16 cellular contexts compared by ENCODE assay signal in the genomic region with DNA sequence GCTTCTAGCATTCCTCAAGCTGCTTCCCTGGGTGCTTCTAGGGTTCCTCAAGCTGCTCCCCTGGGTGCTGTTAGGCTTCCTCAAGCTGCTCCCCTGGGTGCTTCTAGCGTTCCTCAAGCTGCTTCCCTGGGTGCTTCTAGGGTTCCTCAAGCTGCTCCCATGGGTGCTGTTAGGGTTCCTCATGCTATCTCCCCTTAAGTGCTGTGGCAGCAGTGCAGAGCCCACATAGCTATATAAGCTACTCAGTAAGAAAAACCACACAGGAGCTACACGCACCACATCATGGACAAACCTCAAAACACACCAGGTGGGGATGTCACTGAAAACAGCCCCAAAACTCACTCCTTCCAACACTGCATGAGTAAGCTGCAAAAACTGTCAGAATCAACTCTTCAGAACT. TPM values are rescaled to one million over a fixed set of nuclear protein-coding genes. Genes with fewer than 3 reads are reported as not detected.
DNase-seq lines count a peak whose midpoint lies in the region; ATAC-seq, FAIRE-seq and TF ChIP-seq lines count a peak whose summit lies in the region.
"Had no signal": no experiment of that assay in that cellular context is flagged by ENCODE, and none has a peak within 500 bp of the region (broad histone marks: within the 10 kb centered on the region; RNA-seq: fewer than 3 reads in every experiment).

No MANE protein-coding gene starts in this region.

- H3K36me3 Mint-ChIP-seq in activated naive CD4-positive, alpha-beta T cell treated with anti-CD3 and anti-CD28 coated beads, Interleukin-2, amount 50 U/mL, for 24 hours, result peaks cover 8% of the 10 kb centered on the region
- peaks cover 25% of the 10 kb centered on the region for H3K36me3 Mint-ChIP-seq in astrocyte (ENCODE audit: low read depth, unreplicated experiment)

- H3K4me3 Mint-ChIP-seq in activated naive CD4-positive, alpha-beta T cell treated with anti-CD3 and anti-CD28 coated beads, Interleukin-2, amount 50 U/mL, for 24 hours, result peak overlapping the region; percentile 2
- no peak overlapping the region for H3K4me3 Mint-ChIP-seq in astrocyte (ENCODE audit: unreplicated experiment)

- H3K27me3 Mint-ChIP-seq in activated naive CD4-positive, alpha-beta T cell treated with anti-CD3 and anti-CD28 coated beads, Interleukin-2, amount 50 U/mL, for 24 hours, result no peaks in the 10 kb centered on the region
- no peaks in the 10 kb centered on the region for H3K27me3 Mint-ChIP-seq in astrocyte (ENCODE audit: low read depth, unreplicated experiment)

- no peaks in the 10 kb centered on the region for H3K9me3 Mint-ChIP-seq in activated naive CD4-positive, alpha-beta T cell treated with anti-CD3 and anti-CD28 coated beads, Interleukin-2, amount 50 U/mL, for 24 hours
- no peaks in the 10 kb centered on the region for H3K9me3 Mint-ChIP-seq in astrocyte (ENCODE audit: unreplicated experiment)

- no peak overlapping the region for H3K4me2 ChIP-seq in Karpas-422 (ENCODE audit: low read depth, low read length, poor library complexity, severe bottlenecking)
- H3K4me2 ChIP-seq in astrocyte (ENCODE audit: low read length), result no peak overlapping the region
- H3K4me2 ChIP-seq: PC-9 had no signal

- H3K36me3 ChIP-seq in Karpas-422 (ENCODE audit: insufficient read depth, low read length) (no peaks in the 10 kb centered on the region), astrocyte (ENCODE audit: insufficient read depth, low read length) (no peaks in the 10 kb centered on the region)
- H3K36me3 ChIP-seq: thoracic aorta had no signal

- H3K4me1 Mint-ChIP-seq in activated naive CD4-positive, alpha-beta T cell treated with anti-CD3 and anti-CD28 coated beads, Interleukin-2, amount 50 U/mL, for 24 hours, result peaks cover 70% of the 10 kb centered on the region
- H3K4me1 Mint-ChIP-seq in astrocyte (ENCODE audit: low read depth, unreplicated experiment), result peaks cover 42% of the 10 kb centered on the region

- peaks cover 67% of the 10 kb centered on the region for H3K79me2 ChIP-seq in Karpas-422 (ENCODE audit: low read length)
- H3K79me2 ChIP-seq in astrocyte (ENCODE audit: insufficient read depth, low read length), result peaks cover 94% of the 10 kb centered on the region

- no peak overlapping the region for H3K9ac ChIP-seq in Karpas-422 (ENCODE audit: low read length)
- no peak overlapping the region for H3K9ac ChIP-seq in astrocyte (ENCODE audit: low read length)

- H3K27ac Mint-ChIP-seq in activated naive CD4-positive, alpha-beta T cell treated with anti-CD3 and anti-CD28 coated beads, Interleukin-2, amount 50 U/mL, for 24 hours, result peak overlapping the region; percentile 36
- H3K27ac Mint-ChIP-seq in astrocyte (ENCODE audit: unreplicated experiment), result peak overlapping the region; percentile 58

- no peak for FAIRE-seq in astrocyte (lab: Jason Lieb, UNC)

- H3K27ac ChIP-seq in Karpas-422 (ENCODE audit: low read length), result no peak overlapping the region
- H3K27ac ChIP-seq in astrocyte (ENCODE audit: low read depth, low read length), result no peak overlapping the region
- H3K27ac ChIP-seq: PC-9, SJCRH30, thoracic aorta had no signal

- no peaks in the 10 kb centered on the region for H3K4me1 ChIP-seq in Karpas-422 (ENCODE audit: low read length)
- H3K4me1 ChIP-seq in astrocyte (ENCODE audit: insufficient read depth, low read length), result peaks cover 16% of the 10 kb centered on the region

- TF ChIP-seq CTCF in astrocyte (IDR thresholded peaks at IDR 0.05; ENCODE audit: insufficient read depth, low read depth, low read length), result no peak

- H2AFZ ChIP-seq in Karpas-422 (ENCODE audit: low read length) (no peak overlapping the region), astrocyte (ENCODE audit: low read depth, low read length) (no peak overlapping the region)
- H2AFZ ChIP-seq: PC-9 had no signal

- H3K9me2 ChIP-seq in Karpas-422 (replicated peaks; ENCODE audit: insufficient read depth, low read length), result no peaks in the 10 kb centered on the region

- H3K9me3 ChIP-seq in Karpas-422 (ENCODE audit: low read length) (peaks cover 10% of the 10 kb centered on the region; the same call in 1 of the 2 replicates), astrocyte (ENCODE audit: insufficient read depth, low read depth, low read length) (no peaks in the 10 kb centered on the region)
- H3K9me3 ChIP-seq: SJCRH30, thoracic aorta had no signal

- no peak overlapping the region for H3K4me3 ChIP-seq in Karpas-422 (ENCODE audit: low read length)
- no peak overlapping the region for H3K4me3 ChIP-seq in astrocyte (ENCODE audit: insufficient read depth, low read depth, low read length)
- H3K4me3 ChIP-seq: dorsolateral prefrontal cortex, PC-9, SJCRH30, thoracic aorta had no signal

- H4K20me1 ChIP-seq in Karpas-422 (ENCODE audit: insufficient read depth, low read depth, low read length) (peaks cover 81% of the 10 kb centered on the region), astrocyte (ENCODE audit: insufficient read depth, low read length) (peaks cover 90% of the 10 kb centered on the region)

- H3K27me3 ChIP-seq in Karpas-422 (ENCODE audit: low read length) (no peaks in the 10 kb centered on the region), astrocyte (ENCODE audit: insufficient read depth, low read length) (no peaks in the 10 kb centered on the region)
- H3K27me3 ChIP-seq: dorsolateral prefrontal cortex, SJCRH30 had no signal

- DNase-seq in activated naive CD4-positive, alpha-beta T cell treated with Interleukin-2 at 50 U/mL for 16 hours, result no peak
- DNase-seq in Karpas-422 (peak; percentile 79), astrocyte (ENCODE audit: low read depth) (no peak), DMS114 treated with DMSO at 0.1 percent for 48 hours (lab: John Stamatoyannopoulos, UW; ENCODE audit: unreplicated experiment) (no peak), hippocampal formation (lab: John Stamatoyannopoulos, UW) (no peak)
- no peak for DNase-seq in stimulated activated naive CD8-positive, alpha-beta T cell treated with anti-CD3 and anti-CD28 coated beads, Interleukin-15, Interleukin-2, amounts not matched to agents 100 U/mL and 50 U/mL, for 24 hours
- DNase-seq in stimulated activated CD4-positive, alpha-beta T cell treated with anti-CD3 and anti-CD28 coated beads, Interleukin-2, amount 100 ng/mL, for 24 hours, result no peak
- DNase-seq: dorsolateral prefrontal cortex; KG1; NCI-H1417; NCI-H748 treated with DMSO at 0.1 percent for 48 hours; PC-9; SJCRH30; stimulated activated CD4-positive, alpha-beta T cell treated with anti-CD3 and anti-CD28 coated beads, Interleukin-4, amount 100 ng/mL, for 24 hours had no signal

- peak; percentile 68 for ATAC-seq in stimulated activated naive CD8-positive, alpha-beta T cell treated with anti-CD3 and anti-CD28 coated beads, Interleukin-15, Interleukin-2, amounts not matched to agents 100 U/mL and 50 U/mL, for 24 hours

RNA-seq across cellular contexts. Expression of a gene that starts 35.2 kb away (rescaled TPM):
- 28.5 and 29.9 TPM in 2 replicates for total RNA-seq in Karpas-422 (2014; rRNA removed; shearing (Covaris generic); ENCODE audit: low replicate concordance)
- 213 TPM in 2 replicates for total RNA-seq in astrocyte

RNA-seq across cellular contexts. Expression of a gene that starts 53.0 kb away (rescaled TPM):
- 44.6 and 74.8 TPM in 2 replicates for total RNA-seq in Karpas-422 (2014; rRNA removed; shearing (Covaris generic); ENCODE audit: low replicate concordance)
- 86.5 and 96.1 TPM in 2 replicates for total RNA-seq in astrocyte
